Comparison of ENCODE assay signal across 25 cellular contexts in the genomic region with DNA sequence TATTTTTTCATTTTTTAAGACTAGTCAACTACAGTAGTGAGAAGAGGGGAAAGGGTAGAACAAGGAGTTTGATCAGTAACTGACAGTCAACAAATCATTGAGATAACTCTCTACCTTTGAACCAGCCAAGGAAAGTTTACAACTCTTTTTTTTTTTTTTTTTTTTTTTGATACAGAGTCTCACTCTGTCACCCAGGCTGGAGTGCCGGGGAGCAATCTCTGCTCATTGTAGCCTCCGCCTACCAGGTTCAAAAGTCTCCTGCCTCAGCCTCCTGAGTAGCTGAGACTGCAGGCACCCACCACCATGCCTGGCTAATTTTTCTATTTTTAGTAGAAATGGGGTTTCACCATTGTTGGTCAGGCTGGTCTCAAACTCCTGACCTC.
"Had no signal": no experiment of that assay in that cellular context is flagged by ENCODE, and none has a peak within 500 bp of the region (broad histone marks: within the 10 kb centered on the region; RNA-seq: fewer than 3 reads in every experiment).

No MANE protein-coding gene starts in this region.

- H3K4me3 ChIP-seq: skin epidermis had no signal

- ATAC-seq: activated T-cell treated with anti-CD3 and anti-CD28 coated beads, Interleukin-2, amount 50 U/mL, for 72 hours; esophagus mucosa; right cardiac atrium; stimulated activated memory B cell treated with anti-CD40 and anti-IgM and Interleukin-4, amounts not matched to agents 10 μg/mL and 1 μg/mL and 100 μg/mL, for 72 hours; WTC11 had no signal

- H3K27ac Mint-ChIP-seq: activated T-cell treated with anti-CD3 and anti-CD28 coated beads, Interleukin-2, amount 50 U/mL, for 72 hours; brain; stimulated activated memory B cell treated with anti-CD40 and anti-IgM and Interleukin-4, amounts not matched to agents 10 μg/mL and 1 μg/mL and 100 μg/mL, for 72 hours; WTC11 had no signal

- H3K27ac ChIP-seq: parathyroid adenoma, skin epidermis had no signal

- H3K4me1 ChIP-seq: parathyroid adenoma had no signal

- DNase-seq: activated CD4-positive, alpha-beta T cell treated with anti-CD3 and anti-CD28 coated beads, Interleukin-2, amount 50 U/mL, for 4 hours; activated gamma-delta T cell; activated naive CD4-positive, alpha-beta T cell treated with anti-CD3 and anti-CD28 coated beads, Interleukin-2, amount 50 U/mL, for 16 hours; activated T-cell treated with anti-CD3 and anti-CD28 coated beads, Interleukin-2, amount 50 U/mL, for 72 hours; aorta; dermis blood vessel endothelial cell; effector memory CD4-positive, alpha-beta T cell; foreskin melanocyte; glutamatergic neuron; hippocampal formation; mesenchymal stem cell; naive B cell; nucleus accumbens; right cardiac atrium; stimulated activated CD4-positive, alpha-beta T cell treated with anti-CD3 and anti-CD28 coated beads, Interleukin-2, amount 100 ng/mL, for 24 hours; T-helper 1 cell; T1000 had no signal

- H3K4me3 Mint-ChIP-seq: activated T-cell treated with anti-CD3 and anti-CD28 coated beads, Interleukin-2, amount 50 U/mL, for 72 hours; brain; stimulated activated memory B cell treated with anti-CD40 and anti-IgM and Interleukin-4, amounts not matched to agents 10 μg/mL and 1 μg/mL and 100 μg/mL, for 72 hours; type B pancreatic cell; WTC11 had no signal

- H3K36me3 Mint-ChIP-seq: brain; naive B cell; stimulated activated memory B cell treated with anti-CD40 and anti-IgM and Interleukin-4, amounts not matched to agents 10 μg/mL and 1 μg/mL and 100 μg/mL, for 72 hours; type B pancreatic cell; WTC11 had no signal

- H3K9me3 Mint-ChIP-seq: activated T-cell treated with anti-CD3 and anti-CD28 coated beads, Interleukin-2, amount 50 U/mL, for 72 hours; naive B cell; stimulated activated memory B cell treated with anti-CD40 and anti-IgM and Interleukin-4, amounts not matched to agents 10 μg/mL and 1 μg/mL and 100 μg/mL, for 72 hours; type B pancreatic cell; WTC11 had no signal

- H3K27me3 Mint-ChIP-seq: naive B cell; stimulated activated memory B cell treated with anti-CD40 and anti-IgM and Interleukin-4, amounts not matched to agents 10 μg/mL and 1 μg/mL and 100 μg/mL, for 72 hours; type B pancreatic cell had no signal

- FAIRE-seq: endothelial cell of umbilical vein had no signal
